Comparison of ENCODE assay signal across 24 cellular contexts in genomic region chr7:94047965-94048364, GRCh38.
"Had no signal": no experiment of that assay in that cellular context is flagged by ENCODE, and none has a peak within 500 bp of the region (broad histone marks: within the 10 kb centered on the region; RNA-seq: fewer than 3 reads in every experiment).

No MANE protein-coding gene starts in this region.

- H3K9me3 ChIP-seq: breast epithelium, esophagus muscularis mucosa, gastroesophageal sphincter, heart left ventricle, left lung, ovary, psoas muscle, testis, upper lobe of left lung had no signal

- H3K4me3 ChIP-seq: breast epithelium, esophagus muscularis mucosa, gastroesophageal sphincter, heart left ventricle, left lung, ovary, psoas muscle, skin epidermis, testis, upper lobe of left lung had no signal

- H3K36me3 ChIP-seq: breast epithelium, esophagus muscularis mucosa, gastroesophageal sphincter, heart left ventricle, left lung, ovary, upper lobe of left lung had no signal

- H3K9me3 Mint-ChIP-seq: activated naive CD4-positive, alpha-beta T cell treated with anti-CD3 and anti-CD28 coated beads for 36 hours; activated T-cell treated with anti-CD3 and anti-CD28 coated beads, Interleukin-2, amount 50 U/mL, for 4 hours had no signal

- H3K4me1 ChIP-seq: breast epithelium, esophagus muscularis mucosa, gastroesophageal sphincter, left lung, psoas muscle, testis, upper lobe of left lung had no signal

- FAIRE-seq: astrocyte, endothelial cell of umbilical vein, kidney had no signal

- H3K27me3 Mint-ChIP-seq: dendritic cell treated with granulocyte-macrophage colony-stimulating factor and Interleukin-4, amounts not matched to agents 40 ng/mL and 50 ng/mL, for 4 days had no signal

- H3K27ac Mint-ChIP-seq: activated naive CD4-positive, alpha-beta T cell treated with anti-CD3 and anti-CD28 coated beads for 36 hours; dendritic cell treated with granulocyte-macrophage colony-stimulating factor and Interleukin-4, amounts not matched to agents 40 ng/mL and 50 ng/mL, for 4 days had no signal

- H3K36me3 Mint-ChIP-seq: naive thymus-derived CD8-positive, alpha-beta T cell had no signal

- ATAC-seq: activated T-cell treated with anti-CD3 and anti-CD28 coated beads, Interleukin-2, amount 50 U/mL, for 4 hours; gastroesophageal sphincter; heart left ventricle; left lung; naive thymus-derived CD8-positive, alpha-beta T cell; psoas muscle; right cardiac atrium had no signal

- H3K27ac ChIP-seq: breast epithelium, esophagus muscularis mucosa, gastroesophageal sphincter, heart left ventricle, left lung, ovary, psoas muscle, skin epidermis, testis, upper lobe of left lung had no signal

- DNase-seq: activated CD4-positive, alpha-beta T cell treated with anti-CD3 and anti-CD28 coated beads, Interleukin-2, amount 50 U/mL, for 1 hour; activated CD4-positive, CD25-positive, alpha-beta regulatory T cell treated with anti-CD3 and anti-CD28 coated beads, Interleukin-2, amount 50 U/mL, for 72 hours; activated CD8-positive, alpha-beta memory T cell treated with anti-CD3 and anti-CD28 coated beads, Interleukin-2, amount 50 U/mL, for 4 hours; activated naive CD4-positive, alpha-beta T cell treated with anti-CD3 and anti-CD28 coated beads for 36 hours; activated T-cell treated with anti-CD3 and anti-CD28 coated beads, Interleukin-2, amount 50 U/mL, for 4 hours; effector memory CD4-positive, alpha-beta T cell; heart left ventricle; kidney; left lung; mesenchymal stem cell; naive thymus-derived CD8-positive, alpha-beta T cell; ovary; psoas muscle; right cardiac atrium; T-helper 9 cell; testis; upper lobe of left lung had no signal

- H3K27me3 ChIP-seq: breast epithelium, gastroesophageal sphincter, heart left ventricle, left lung, ovary, testis, upper lobe of left lung had no signal

- H3K4me3 Mint-ChIP-seq: activated naive CD4-positive, alpha-beta T cell treated with anti-CD3 and anti-CD28 coated beads for 36 hours; activated T-cell treated with anti-CD3 and anti-CD28 coated beads, Interleukin-2, amount 50 U/mL, for 4 hours; dendritic cell treated with granulocyte-macrophage colony-stimulating factor and Interleukin-4, amounts not matched to agents 40 ng/mL and 50 ng/mL, for 4 days; naive thymus-derived CD8-positive, alpha-beta T cell had no signal
